ENCODE assay signal across 25 cellular contexts in the genomic region with DNA sequence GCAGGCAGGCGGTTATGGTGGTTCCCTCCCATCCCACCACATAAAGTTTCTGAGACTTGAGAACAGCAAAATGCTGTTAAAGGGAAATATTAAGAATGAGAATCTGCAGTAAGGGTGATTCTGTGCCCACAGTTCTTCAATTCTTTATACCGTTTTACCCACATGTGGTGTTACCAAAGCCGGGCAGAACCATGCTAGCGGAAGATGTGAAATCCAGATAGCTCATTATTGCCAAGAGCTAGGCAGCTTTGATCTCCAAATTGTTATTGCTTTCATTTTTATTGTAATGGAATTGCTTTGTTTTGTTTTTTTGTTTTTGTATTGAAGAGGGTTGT. TPM values are rescaled to one million over a fixed set of nuclear protein-coding genes. Genes with fewer than 3 reads are reported as not detected.
DNase-seq lines count a peak whose midpoint lies in the region; ATAC-seq and TF ChIP-seq lines count a peak whose summit lies in the region.
"Had no signal": no experiment of that assay in that cellular context is flagged by ENCODE, and none has a peak within 500 bp of the region (broad histone marks: within the 10 kb centered on the region; RNA-seq: fewer than 3 reads in every experiment).

No MANE protein-coding gene starts in this region.

- no peak overlapping the region for H3K27ac Mint-ChIP-seq in activated naive CD4-positive, alpha-beta T cell treated with anti-CD3 and anti-CD28 coated beads for 36 hours
- H3K27ac Mint-ChIP-seq in CD8-positive, alpha-beta memory T cell = peak overlapping the region; percentile 22 to 88 (median 64)
- peak overlapping the region; percentile 78 for H3K27ac Mint-ChIP-seq in activated CD4-positive, alpha-beta memory T cell treated with anti-CD3 and anti-CD28 coated beads for 36 hours
- H3K27ac Mint-ChIP-seq: stimulated activated naive CD8-positive, alpha-beta T cell treated with anti-CD3 and anti-CD28 coated beads, Interleukin-15, Interleukin-2, amounts not matched to agents 100 ng/mL and 50 ng/mL, for 24 hours had no signal

- no peak for TF ChIP-seq CTCF in gastroesophageal sphincter (IDR thresholded peaks at IDR 0.05)
- TF ChIP-seq CTCF in esophagus squamous epithelium (IDR thresholded peaks at IDR 0.05) = no peak
- TF ChIP-seq CTCF in brain microvascular endothelial cell (IDR thresholded peaks at IDR 0.05; ENCODE audit: low read depth, low read length, missing control alignments) = no peak

- no peaks in the 10 kb centered on the region for H3K9me3 Mint-ChIP-seq in activated naive CD4-positive, alpha-beta T cell treated with anti-CD3 and anti-CD28 coated beads for 36 hours
- no peaks in the 10 kb centered on the region for H3K9me3 Mint-ChIP-seq in CD8-positive, alpha-beta memory T cell
- no peaks in the 10 kb centered on the region for H3K9me3 Mint-ChIP-seq in activated CD4-positive, alpha-beta memory T cell treated with anti-CD3 and anti-CD28 coated beads for 36 hours
- H3K9me3 Mint-ChIP-seq: immature natural killer cell; memory B cell; stimulated activated naive CD8-positive, alpha-beta T cell treated with anti-CD3 and anti-CD28 coated beads, Interleukin-15, Interleukin-2, amounts not matched to agents 100 ng/mL and 50 ng/mL, for 24 hours had no signal

- POLR2A ChIA-PET in CD8-positive, alpha-beta memory T cell (lab: Charles Lee) = no interaction called here
- POLR2A ChIA-PET in activated CD4-positive, alpha-beta memory T cell treated with anti-CD3 and anti-CD28 coated beads for 36 hours (lab: Charles Lee) = interaction anchor here (0.7 to 6.2 kb wide), 6 partner anchors 9 to 133 kb away, joined by 3 to 28 read pairs (median 4); no protein-coding TSS in a partner anchor

- no peaks in the 10 kb centered on the region for H3K36me3 ChIP-seq in CD8-positive, alpha-beta memory T cell (ENCODE audit: insufficient read depth, low read length)
- H3K36me3 ChIP-seq in gastroesophageal sphincter (peaks cover 0 to 31% of the 10 kb centered on the region in 2 donors), esophagus squamous epithelium (peaks cover 0 to 27% (median 5%) of the 10 kb centered on the region in 3 donors), brain microvascular endothelial cell (replicated peaks) (no peaks in the 10 kb centered on the region)
- H3K36me3 ChIP-seq: HAP-1, thyroid gland had no signal

- no peak overlapping the region for H3K4me3 ChIP-seq in CD8-positive, alpha-beta memory T cell (ENCODE audit: low read length)
- H3K4me3 ChIP-seq in gastroesophageal sphincter (no peak overlapping the region), esophagus squamous epithelium (no peak overlapping the region), brain microvascular endothelial cell (ENCODE audit: low read depth, low read length) (no peak overlapping the region)
- H3K4me3 ChIP-seq: BLaER1 treated with 17β-estradiol and CSF1 and Interleukin-3, amounts not matched to agents 10 nM and 100 nM; HAP-1; skin epidermis; thyroid gland had no signal

- peaks cover 2% of the 10 kb centered on the region for H3K36me3 Mint-ChIP-seq in activated naive CD4-positive, alpha-beta T cell treated with anti-CD3 and anti-CD28 coated beads for 36 hours (ENCODE audit: low read depth)
- H3K36me3 Mint-ChIP-seq in CD8-positive, alpha-beta memory T cell = no peaks in the 10 kb centered on the region
- peaks cover 3% of the 10 kb centered on the region for H3K36me3 Mint-ChIP-seq in activated CD4-positive, alpha-beta memory T cell treated with anti-CD3 and anti-CD28 coated beads for 36 hours
- H3K36me3 Mint-ChIP-seq: immature natural killer cell, memory B cell had no signal

- TF ChIP-seq EP300 in gastroesophageal sphincter (IDR thresholded peaks at IDR 0.05) = no peak

- WGBS in gastroesophageal sphincter (ENCODE audit: low coverage in 1 of 2), 2 donors = 78 to 92% methylated on average over 4 of the region's 4 CpGs
- 67 to 90% methylated on average over 4 of the region's 4 CpGs for WGBS in esophagus squamous epithelium, 2 donors

- CTCF ChIA-PET in activated naive CD4-positive, alpha-beta T cell treated with anti-CD3 and anti-CD28 coated beads for 36 hours (lab: Charles Lee) = interaction anchor here (0.6 to 4.3 kb wide), 8 partner anchors 11 to 260 kb away, joined by 3 to 23 read pairs (median 4); no protein-coding TSS in a partner anchor
- CTCF ChIA-PET in CD8-positive, alpha-beta memory T cell (lab: Charles Lee) = interaction anchor here (0.7 to 1.5 kb wide), 3 partner anchors 12 to 79 kb away, joined by 4 read pairs; no protein-coding TSS in a partner anchor
- CTCF ChIA-PET in activated CD4-positive, alpha-beta memory T cell treated with anti-CD3 and anti-CD28 coated beads for 36 hours (lab: Charles Lee) = interaction anchor here (0.7 to 3.5 kb wide), 17 partner anchors 13 to 139 kb away, joined by 3 to 20 read pairs (median 5); a partner anchor contains a TSS

- ATAC-seq in gastroesophageal sphincter = no peak
- ATAC-seq: esophagus mucosa, Panc1 had no signal

- TF ChIP-seq POLR2A in gastroesophageal sphincter (IDR thresholded peaks at IDR 0.05) (no peak), esophagus squamous epithelium (IDR thresholded peaks at IDR 0.05) (no peak)

- no peak overlapping the region for H3K4me3 Mint-ChIP-seq in activated naive CD4-positive, alpha-beta T cell treated with anti-CD3 and anti-CD28 coated beads for 36 hours
- peak overlapping the region in 2 of 7 donors; percentile 38 to 59 for H3K4me3 Mint-ChIP-seq in CD8-positive, alpha-beta memory T cell
- H3K4me3 Mint-ChIP-seq in activated CD4-positive, alpha-beta memory T cell treated with anti-CD3 and anti-CD28 coated beads for 36 hours = no peak overlapping the region
- H3K4me3 Mint-ChIP-seq: memory B cell; stimulated activated naive CD8-positive, alpha-beta T cell treated with anti-CD3 and anti-CD28 coated beads, Interleukin-15, Interleukin-2, amounts not matched to agents 100 ng/mL and 50 ng/mL, for 24 hours had no signal

- intact Hi-C loops in activated naive CD4-positive, alpha-beta T cell treated with anti-CD3 and anti-CD28 coated beads for 36 hours (cut with micrococcal nuclease) = loop anchor here (1.0 kb wide), 1 partner anchor 62 kb away; a partner anchor contains a TSS
- intact Hi-C loops in activated CD4-positive, alpha-beta memory T cell treated with anti-CD3 and anti-CD28 coated beads for 36 hours (cut with micrococcal nuclease) = loop anchor here (1.0 to 2.0 kb wide), 4 partner anchors 28 to 115 kb away; no protein-coding TSS in a partner anchor
- intact Hi-C loops in esophagus squamous epithelium (cut with DNase I) = no loop called here

- H3K27me3 Mint-ChIP-seq in activated naive CD4-positive, alpha-beta T cell treated with anti-CD3 and anti-CD28 coated beads for 36 hours (ENCODE audit: low read depth) = no peaks in the 10 kb centered on the region
- peaks cover 0 to 4% of the 10 kb centered on the region in 2 donors for H3K27me3 Mint-ChIP-seq in CD8-positive, alpha-beta memory T cell
- H3K27me3 Mint-ChIP-seq in activated CD4-positive, alpha-beta memory T cell treated with anti-CD3 and anti-CD28 coated beads for 36 hours = no peaks in the 10 kb centered on the region
- H3K27me3 Mint-ChIP-seq: memory B cell; stimulated activated naive CD8-positive, alpha-beta T cell treated with anti-CD3 and anti-CD28 coated beads, Interleukin-15, Interleukin-2, amounts not matched to agents 100 ng/mL and 50 ng/mL, for 24 hours had no signal

- H3K4me1 ChIP-seq in CD8-positive, alpha-beta memory T cell (ENCODE audit: insufficient read depth, low read length) = peaks cover 50% of the 10 kb centered on the region
- H3K4me1 ChIP-seq in gastroesophageal sphincter (peaks cover 10 to 78% (median 13%) of the 10 kb centered on the region in 3 donors), esophagus squamous epithelium (peaks cover 13 to 42% (median 14%) of the 10 kb centered on the region in 3 donors)
- H3K4me1 ChIP-seq: HAP-1 had no signal

- no peak overlapping the region for H3K27ac ChIP-seq in CD8-positive, alpha-beta memory T cell (ENCODE audit: low read depth, low read length)
- H3K27ac ChIP-seq in gastroesophageal sphincter (peak overlapping the region in 3 of 4 donors; percentile 75 to 88 (median 82)), esophagus squamous epithelium (peak overlapping the region in 1 of 4 donors; percentile 67), brain microvascular endothelial cell (no peak overlapping the region)
- H3K27ac ChIP-seq: thyroid gland had no signal

- H3K27me3 ChIP-seq in CD8-positive, alpha-beta memory T cell (ENCODE audit: insufficient read depth, low read length, poor library complexity, severe bottlenecking) = no peaks in the 10 kb centered on the region
- H3K27me3 ChIP-seq in gastroesophageal sphincter (no peaks in the 10 kb centered on the region), esophagus squamous epithelium (no peaks in the 10 kb centered on the region), brain microvascular endothelial cell (replicated peaks) (no peaks in the 10 kb centered on the region)
- H3K27me3 ChIP-seq: BLaER1 treated with 17β-estradiol and CSF1 and Interleukin-3, amounts not matched to agents 10 nM and 100 nM; thyroid gland had no signal

- peak; percentile 46 for DNase-seq in activated naive CD4-positive, alpha-beta T cell treated with Interleukin-2 at 50 U/mL for 16 hours
- no peak for DNase-seq in activated naive CD4-positive, alpha-beta T cell treated with anti-CD3 and anti-CD28 coated beads for 36 hours
- no peak for DNase-seq in CD8-positive, alpha-beta memory T cell
- DNase-seq in activated CD4-positive, alpha-beta memory T cell treated with anti-CD3 and anti-CD28 coated beads for 36 hours = peak; percentile 65
- DNase-seq in esophagus squamous epithelium (lab: John Stamatoyannopoulos, UW) = no peak
- no peak for DNase-seq in brain microvascular endothelial cell
- DNase-seq in NCI-H1436 treated with DMSO at 0.1 percent for 48 hours (lab: John Stamatoyannopoulos, UW) = no peak
- DNase-seq: activated CD8-positive, alpha-beta memory T cell treated with anti-CD3 and anti-CD28 coated beads, Interleukin-2, amount 50 U/mL, for 4 hours; hippocampal formation; NCI-H1694; NCI-H510A treated with DMSO at 0.1 percent for 48 hours; occipital lobe; SHP77 treated with DMSO at 0.1 percent for 48 hours; stimulated activated CD4-positive, alpha-beta T cell treated with anti-CD3 and anti-CD28 coated beads, Interleukin-4, amount 100 ng/mL, for 4 hours; SW 1271; thyroid gland had no signal

- in situ Hi-C loops in brain microvascular endothelial cell (cut with HindIII; ENCODE audit: low pct_ligation_motif_present, low sequenced_read_pairs) = no loop called here

- H3K4me1 Mint-ChIP-seq in activated naive CD4-positive, alpha-beta T cell treated with anti-CD3 and anti-CD28 coated beads for 36 hours (ENCODE audit: low read depth) = peaks cover 53% of the 10 kb centered on the region
- peaks cover 38 to 54% (median 48%) of the 10 kb centered on the region in 3 donors for H3K4me1 Mint-ChIP-seq in CD8-positive, alpha-beta memory T cell
- peaks cover 63% of the 10 kb centered on the region for H3K4me1 Mint-ChIP-seq in activated CD4-positive, alpha-beta memory T cell treated with anti-CD3 and anti-CD28 coated beads for 36 hours (ENCODE audit: low read depth)

- no peaks in the 10 kb centered on the region for H3K9me3 ChIP-seq in CD8-positive, alpha-beta memory T cell (ENCODE audit: low read length)
- H3K9me3 ChIP-seq in gastroesophageal sphincter (no peaks in the 10 kb centered on the region), esophagus squamous epithelium (no peaks in the 10 kb centered on the region)
- H3K9me3 ChIP-seq: BLaER1 treated with 17β-estradiol and CSF1 and Interleukin-3, amounts not matched to agents 10 nM and 100 nM; HAP-1; thyroid gland had no signal

RNA-seq across cellular contexts. Expression of a gene that starts 34.3 kb away (rescaled TPM):
- total RNA-seq in activated naive CD4-positive, alpha-beta T cell treated with anti-CD3 and anti-CD28 coated beads for 36 hours = not detected
- not detected for total RNA-seq in CD8-positive, alpha-beta memory T cell
- polyA plus RNA-seq in CD8-positive, alpha-beta memory T cell = not detected
- not detected for total RNA-seq in activated CD4-positive, alpha-beta memory T cell treated with anti-CD3 and anti-CD28 coated beads for 36 hours
- total RNA-seq in gastroesophageal sphincter = 1 to 10 TPM; 1.4 to 3.3 (median 2.8) TPM
- total RNA-seq in esophagus squamous epithelium = 1 to 10 TPM in 1 of 4 donors, under 1 TPM in 1, not detected in 2; 0.26 to 2.7 TPM
- polyA plus RNA-seq: immature natural killer cell had no signal

RNA-seq across cellular contexts. Expression of a gene that starts 34.5 kb away (rescaled TPM):
- total RNA-seq in activated naive CD4-positive, alpha-beta T cell treated with anti-CD3 and anti-CD28 coated beads for 36 hours = not detected
- total RNA-seq in CD8-positive, alpha-beta memory T cell = not detected
- not detected for polyA plus RNA-seq in CD8-positive, alpha-beta memory T cell
- under 1 TPM in 1 of 2 experiments, not detected in 1; 0.07 TPM for total RNA-seq in activated CD4-positive, alpha-beta memory T cell treated with anti-CD3 and anti-CD28 coated beads for 36 hours
- total RNA-seq in gastroesophageal sphincter (10 to 100 TPM in 3 of 4 donors, 1 to 10 TPM in 1; 7.2 to 13.9 (median 11.7) TPM), esophagus squamous epithelium (10 to 100 TPM in 1 of 4 donors, 1 to 10 TPM in 1, under 1 TPM in 2; 0.19 to 13.4 (median 4.1) TPM)

Comparison
In these comparisons a context has a peak if more than half of its experiments do, and no peak if none do; other contexts are left out.
1. DNase-seq: peak in activated naive CD4-positive, alpha-beta T cell treated with Interleukin-2 at 50 U/mL for 16 hours (single experiment) and activated CD4-positive, alpha-beta memory T cell treated with anti-CD3 and anti-CD28 coated beads for 36 hours (single experiment); none in activated naive CD4-positive, alpha-beta T cell treated with anti-CD3 and anti-CD28 coated beads for 36 hours (single experiment), CD8-positive, alpha-beta memory T cell (0 of 5), esophagus squamous epithelium (single experiment), brain microvascular endothelial cell (single experiment) and NCI-H1436 treated with DMSO at 0.1 percent for 48 hours (single experiment).
2. H3K27ac ChIP-seq: peak in gastroesophageal sphincter (3 of 4); none in CD8-positive, alpha-beta memory T cell (single experiment) and brain microvascular endothelial cell (single experiment).